12 cellular contexts compared by ENCODE assay signal in genomic region chr14:49982082-49982481, GRCh38.
DNase-seq lines count a peak whose midpoint lies in the region; ATAC-seq and TF ChIP-seq lines count a peak whose summit lies in the region.
"Had no signal": no experiment of that assay in that cellular context is flagged by ENCODE, and none has a peak within 500 bp of the region (broad histone marks: within the 10 kb centered on the region; RNA-seq: fewer than 3 reads in every experiment).

No MANE protein-coding gene starts in this region.

- H3K27ac Mint-ChIP-seq in IgD-negative memory B cell, result peak overlapping the region; percentile 42 to 90 (median 86)
- H3K27ac Mint-ChIP-seq in WTC11, result no peak overlapping the region

- H3K27ac ChIP-seq in dorsolateral prefrontal cortex, result peak overlapping the region in 4 of 59 donors; percentile 16 to 63 (median 54)
- H3K27ac ChIP-seq: C4-2B, parathyroid adenoma, VCaP had no signal

- CTCF ChIA-PET in WTC11 (lab: Charles Lee), result no interaction called here

- H3K4me3 Mint-ChIP-seq in IgD-negative memory B cell (peak overlapping the region in 1 of 4 donors; percentile 52), WTC11 (no peak overlapping the region)

- intact Hi-C loops in dorsolateral prefrontal cortex (cut with DNase I), result no loop called here

- POLR2A ChIA-PET in WTC11 (lab: Charles Lee), result no interaction called here

- H3K4me1 Mint-ChIP-seq in IgD-negative memory B cell (peaks cover 36 to 66% (median 50%) of the 10 kb centered on the region in 3 donors), WTC11 (peaks cover 3% of the 10 kb centered on the region)

- H3K36me3 Mint-ChIP-seq in IgD-negative memory B cell (peaks cover 13% of the 10 kb centered on the region), WTC11 (no peaks in the 10 kb centered on the region)

- ATAC-seq in omental fat pad (ENCODE audit: low FRiP score) (peak; percentile 21), WTC11 (no peak)

- in situ Hi-C loops in ACHN (cut with HindIII; ENCODE audit: low pct_ligation_motif_present, low pct_unique_long_range_greater_than_20kb, low sequenced_read_pairs), result no loop called here

- TF ChIP-seq CTCF in dorsolateral prefrontal cortex (IDR thresholded peaks at IDR 0.05 in 54 of 56, conservative IDR thresholded peaks at IDR 0.05 in 2 of 56; ENCODE audit: low read depth in 1 of 56, partially characterized antibody in 56 of 56), result no peak
- no peak for TF ChIP-seq CTCF in omental fat pad (IDR thresholded peaks at IDR 0.05)
- TF ChIP-seq CTCF in WTC11 (IDR thresholded peaks at IDR 0.05), result no peak

- H3K27me3 ChIP-seq in dorsolateral prefrontal cortex, result no peaks in the 10 kb centered on the region

- peak overlapping the region in 31 of 59 donors; percentile 0 to 47 (median 27) for H3K4me3 ChIP-seq in dorsolateral prefrontal cortex

- DNase-seq in ACHN, result peak; percentile 43
- DNase-seq in dorsolateral prefrontal cortex, result no peak
- DNase-seq in omental fat pad (ENCODE audit: low spot score), result no peak
- no peak for DNase-seq in foreskin melanocyte
- DNase-seq in NCI-H526 treated with DMSO at 0.1 percent for 48 hours (lab: John Stamatoyannopoulos, UW), result no peak
- DNase-seq in WTC11 (ENCODE audit: low spot score), result no peak
- DNase-seq in pons (ENCODE audit: low spot score), result no peak
- DNase-seq: NCI-H2171 had no signal

- H3K27me3 Mint-ChIP-seq in IgD-negative memory B cell (no peaks in the 10 kb centered on the region), WTC11 (ENCODE audit: low read depth) (no peaks in the 10 kb centered on the region; the same call in 1 of the 2 replicates)

- H3K9me3 Mint-ChIP-seq in IgD-negative memory B cell, result no peaks in the 10 kb centered on the region
- no peaks in the 10 kb centered on the region for H3K9me3 Mint-ChIP-seq in WTC11

TF ChIP-seq in WTC11, 78 proteins besides CTCF, POLR2A, EP300 and RAD21:
- no peak for TF ChIP-seq FOXP1 (CRISPR knock-in tag; IDR thresholded peaks at IDR 0.05; ENCODE audit: borderline replicate concordance)
- no peak for TF ChIP-seq TEAD4 (CRISPR knock-in tag; IDR thresholded peaks at IDR 0.05)
- no peak for TF ChIP-seq RORB (CRISPR knock-in tag; IDR thresholded peaks at IDR 0.05)
- no peak for TF ChIP-seq ZNF671 (CRISPR knock-in tag; IDR thresholded peaks at IDR 0.05)
- TF ChIP-seq NR3C1 (CRISPR knock-in tag; conservative IDR thresholded peaks at IDR 0.05; ENCODE audit: low read depth), result no peak
